In genomic region chr17:82859431-82860403, GRCh38 we compare ENCODE assay signal across 1 cellular context.
TF ChIP-seq lines count a peak whose summit lies in the region.

No MANE protein-coding gene starts in this region.

TF ChIP-seq in GM23338, 12 proteins besides CTCF, POLR2A, EP300 and RAD21 (continued from another document):
- TF ChIP-seq REST (IDR thresholded peaks at IDR 0.05; ENCODE audit: unreplicated experiment) (no peak), EZH2phosphoT487 (IDR thresholded peaks at IDR 0.05; ENCODE audit: unreplicated experiment) (no peak), CREB1 (CRISPR knock-in tag; IDR thresholded peaks at IDR 0.05; ENCODE audit: low read depth) (no peak), EZH2 (IDR thresholded peaks at IDR 0.05; ENCODE audit: low read depth, unreplicated experiment) (no peak), ZNF331 (CRISPR knock-in tag; IDR thresholded peaks at IDR 0.05; ENCODE audit: low read depth) (no peak), NANOG (IDR thresholded peaks at IDR 0.05; ENCODE audit: borderline replicate concordance) (no peak), STAT1 (IDR thresholded peaks at IDR 0.05; ENCODE audit: unreplicated experiment) (no peak)
- TF ChIP-seq, protein P1, sequence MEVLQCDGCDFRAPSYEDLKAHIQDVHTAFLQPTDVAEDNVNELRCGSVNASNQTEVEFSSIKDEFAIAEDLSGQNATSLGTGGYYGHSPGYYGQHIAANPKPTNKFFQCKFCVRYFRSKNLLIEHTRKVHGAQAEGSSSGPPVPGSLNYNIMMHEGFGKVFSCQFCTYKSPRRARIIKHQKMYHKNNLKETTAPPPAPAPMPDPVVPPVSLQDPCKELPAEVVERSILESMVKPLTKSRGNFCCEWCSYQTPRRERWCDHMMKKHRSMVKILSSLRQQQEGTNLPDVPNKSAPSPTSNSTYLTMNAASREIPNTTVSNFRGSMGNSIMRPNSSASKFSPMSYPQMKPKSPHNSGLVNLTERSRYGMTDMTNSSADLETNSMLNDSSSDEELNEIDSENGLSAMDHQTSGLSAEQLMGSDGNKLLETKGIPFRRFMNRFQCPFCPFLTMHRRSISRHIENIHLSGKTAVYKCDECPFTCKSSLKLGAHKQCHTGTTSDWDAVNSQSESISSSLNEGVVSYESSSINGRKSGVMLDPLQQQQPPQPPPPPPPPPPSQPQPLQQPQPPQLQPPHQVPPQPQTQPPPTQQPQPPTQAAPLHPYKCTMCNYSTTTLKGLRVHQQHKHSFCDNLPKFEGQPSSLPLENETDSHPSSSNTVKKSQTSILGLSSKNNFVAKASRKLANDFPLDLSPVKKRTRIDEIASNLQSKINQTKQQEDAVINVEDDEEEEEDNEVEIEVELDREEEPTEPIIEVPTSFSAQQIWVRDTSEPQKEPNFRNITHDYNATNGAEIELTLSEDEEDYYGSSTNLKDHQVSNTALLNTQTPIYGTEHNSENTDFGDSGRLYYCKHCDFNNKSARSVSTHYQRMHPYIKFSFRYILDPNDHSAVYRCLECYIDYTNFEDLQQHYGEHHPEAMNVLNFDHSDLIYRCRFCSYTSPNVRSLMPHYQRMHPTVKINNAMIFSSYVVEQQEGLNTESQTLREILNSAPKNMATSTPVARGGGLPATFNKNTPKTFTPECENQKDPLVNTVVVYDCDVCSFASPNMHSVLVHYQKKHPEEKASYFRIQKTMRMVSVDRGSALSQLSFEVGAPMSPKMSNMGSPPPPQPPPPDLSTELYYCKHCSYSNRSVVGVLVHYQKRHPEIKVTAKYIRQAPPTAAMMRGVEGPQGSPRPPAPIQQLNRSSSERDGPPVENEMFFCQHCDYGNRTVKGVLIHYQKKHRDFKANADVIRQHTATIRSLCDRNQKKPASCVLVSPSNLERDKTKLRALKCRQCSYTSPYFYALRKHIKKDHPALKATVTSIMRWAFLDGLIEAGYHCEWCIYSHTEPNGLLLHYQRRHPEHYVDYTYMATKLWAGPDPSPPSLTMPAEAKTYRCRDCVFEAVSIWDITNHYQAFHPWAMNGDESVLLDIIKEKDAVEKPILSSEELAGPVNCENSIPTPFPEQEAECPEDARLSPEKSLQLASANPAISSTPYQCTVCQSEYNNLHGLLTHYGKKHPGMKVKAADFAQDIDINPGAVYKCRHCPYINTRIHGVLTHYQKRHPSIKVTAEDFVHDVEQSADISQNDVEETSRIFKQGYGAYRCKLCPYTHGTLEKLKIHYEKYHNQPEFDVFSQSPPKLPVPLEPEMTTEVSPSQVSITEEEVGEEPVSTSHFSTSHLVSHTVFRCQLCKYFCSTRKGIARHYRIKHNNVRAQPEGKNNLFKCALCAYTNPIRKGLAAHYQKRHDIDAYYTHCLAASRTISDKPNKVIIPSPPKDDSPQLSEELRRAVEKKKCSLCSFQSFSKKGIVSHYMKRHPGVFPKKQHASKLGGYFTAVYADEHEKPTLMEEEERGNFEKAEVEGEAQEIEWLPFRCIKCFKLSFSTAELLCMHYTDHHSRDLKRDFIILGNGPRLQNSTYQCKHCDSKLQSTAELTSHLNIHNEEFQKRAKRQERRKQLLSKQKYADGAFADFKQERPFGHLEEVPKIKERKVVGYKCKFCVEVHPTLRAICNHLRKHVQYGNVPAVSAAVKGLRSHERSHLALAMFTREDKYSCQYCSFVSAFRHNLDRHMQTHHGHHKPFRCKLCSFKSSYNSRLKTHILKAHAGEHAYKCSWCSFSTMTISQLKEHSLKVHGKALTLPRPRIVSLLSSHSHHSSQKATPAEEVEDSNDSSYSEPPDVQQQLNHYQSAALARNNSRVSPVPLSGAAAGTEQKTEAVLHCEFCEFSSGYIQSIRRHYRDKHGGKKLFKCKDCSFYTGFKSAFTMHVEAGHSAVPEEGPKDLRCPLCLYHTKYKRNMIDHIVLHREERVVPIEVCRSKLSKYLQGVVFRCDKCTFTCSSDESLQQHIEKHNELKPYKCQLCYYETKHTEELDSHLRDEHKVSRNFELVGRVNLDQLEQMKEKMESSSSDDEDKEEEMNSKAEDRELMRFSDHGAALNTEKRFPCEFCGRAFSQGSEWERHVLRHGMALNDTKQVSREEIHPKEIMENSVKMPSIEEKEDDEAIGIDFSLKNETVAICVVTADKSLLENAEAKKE (CRISPR knock-in tag; IDR thresholded peaks at IDR 0.05) = no peak
